ENCODE assay signal across 9 cellular contexts in the genomic region with DNA sequence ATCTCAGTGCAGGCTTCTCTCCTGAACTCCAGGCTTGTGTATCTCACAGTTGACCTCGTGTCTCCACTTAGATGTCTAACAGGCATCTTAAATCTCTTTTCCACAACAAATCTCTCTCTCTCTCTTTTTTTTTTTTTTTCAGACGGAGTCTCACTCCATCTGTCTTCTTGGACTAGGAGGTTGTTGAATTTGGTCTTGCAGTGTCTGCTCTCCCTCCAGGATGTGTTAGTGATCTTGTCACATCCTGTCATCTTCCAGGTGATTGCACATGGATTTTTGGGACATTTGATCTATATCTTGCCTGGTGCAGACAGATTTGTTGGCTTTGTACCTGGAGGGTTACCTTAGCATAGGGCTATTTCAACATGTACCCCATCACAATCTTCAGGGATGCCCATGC. TPM values are rescaled to one million over a fixed set of nuclear protein-coding genes. Genes with fewer than 3 reads are reported as not detected.
"Had no signal": no experiment of that assay in that cellular context is flagged by ENCODE, and none has a peak within 500 bp of the region (broad histone marks: within the 10 kb centered on the region; RNA-seq: fewer than 3 reads in every experiment).

No MANE protein-coding gene starts in this region.

- ATAC-seq: HCT116, HepG2 had no signal

- DNase-seq: GM23248, GOT3, H7, HFFc6, KBM-7 had no signal

RNA-seq across cellular contexts. Expression of gene KCNA10, which starts 26.5 kb away (rescaled TPM):
- total RNA-seq: GM23248, H4, H7, HepG2, HFFc6, HT1080 had no signal
